ENCODE assay signal across 11 cellular contexts in genomic region chr5:10789021-10789420, GRCh38. TPM values are rescaled to one million over a fixed set of nuclear protein-coding genes. Genes with fewer than 3 reads are reported as not detected.
DNase-seq lines count a peak whose midpoint lies in the region; ATAC-seq, FAIRE-seq and TF ChIP-seq lines count a peak whose summit lies in the region.
"Had no signal": no experiment of that assay in that cellular context is flagged by ENCODE, and none has a peak within 500 bp of the region (broad histone marks: within the 10 kb centered on the region; RNA-seq: fewer than 3 reads in every experiment).

No MANE protein-coding gene starts in this region.

- peak overlapping the region; percentile 34 for H3K27ac ChIP-seq in brain microvascular endothelial cell
- H3K27ac ChIP-seq in mesendoderm (ENCODE audit: low read depth, low read length), result no peak overlapping the region
- H3K27ac ChIP-seq in vagina, result peak overlapping the region; percentile 43
- H3K27ac ChIP-seq: SJCRH30 had no signal

- no peak for TF ChIP-seq CTCF in brain microvascular endothelial cell (IDR thresholded peaks at IDR 0.05; ENCODE audit: low read depth, low read length, missing control alignments)
- no peak for TF ChIP-seq CTCF in vagina (IDR thresholded peaks at IDR 0.05)

- H3K79me1 ChIP-seq in mesendoderm (ENCODE audit: low read length), result no peaks in the 10 kb centered on the region

- in situ Hi-C loops in brain microvascular endothelial cell (cut with HindIII; ENCODE audit: low pct_ligation_motif_present, low sequenced_read_pairs), result no loop called here

- H3K4me1 ChIP-seq in mesendoderm (ENCODE audit: control insufficient read depth, low read depth, low read length), result peaks cover 2% of the 10 kb centered on the region
- H3K4me1 ChIP-seq in vagina, result no peaks in the 10 kb centered on the region
- H3K4me1 ChIP-seq: SJCRH30 had no signal

- no peak overlapping the region for H2BK5ac ChIP-seq in mesendoderm (ENCODE audit: low read length)

- DNase-seq in HTR-8/SVneo (ENCODE audit: insufficient read length, low spot score) (peak; percentile 62), brain microvascular endothelial cell (peak; percentile 92), mesendoderm (peak; percentile 24), vagina (ENCODE audit: extremely low spot score in 2 of 2) (no peak), COLO668 (lab: John Stamatoyannopoulos, UW; ENCODE audit: unreplicated experiment) (no peak)
- DNase-seq: activated CD4-positive, alpha-beta T cell treated with anti-CD3 and anti-CD28 coated beads for 48 hours; DMS79 treated with DMSO at 0.1 percent for 48 hours; SJCRH30; stimulated activated naive CD8-positive, alpha-beta T cell treated with anti-CD3 and anti-CD28 coated beads, Interleukin-15, amount 100 ng/mL, for 72 hours had no signal

- H3K9me3 ChIP-seq in vagina, result no peaks in the 10 kb centered on the region
- H3K9me3 ChIP-seq: SJCRH30 had no signal

- H3K56ac ChIP-seq in mesendoderm (ENCODE audit: low read length), result no peak overlapping the region

- H4K8ac ChIP-seq in mesendoderm (ENCODE audit: low read depth, low read length), result no peak overlapping the region

- H2AK5ac ChIP-seq in mesendoderm (ENCODE audit: low read length), result no peak overlapping the region

- no peak overlapping the region for H2BK15ac ChIP-seq in mesendoderm (replicated peaks; ENCODE audit: low read depth)

- no peak overlapping the region for H2BK120ac ChIP-seq in mesendoderm (ENCODE audit: low read depth, low read length)

- no peak overlapping the region for H3K18ac ChIP-seq in mesendoderm (ENCODE audit: low read length)

- no peaks in the 10 kb centered on the region for H3K36me3 ChIP-seq in brain microvascular endothelial cell (replicated peaks)
- no peaks in the 10 kb centered on the region for H3K36me3 ChIP-seq in mesendoderm (ENCODE audit: control insufficient read depth, insufficient read depth, low read length)
- H3K36me3 ChIP-seq in vagina, result no peaks in the 10 kb centered on the region
- H3K36me3 ChIP-seq: SJCRH30 had no signal

- H3K79me2 ChIP-seq in mesendoderm (ENCODE audit: control insufficient read depth, insufficient read depth, low read length), result no peaks in the 10 kb centered on the region

- WGBS in mesendoderm (ENCODE audit: extremely low coverage, insufficient coverage, low lambda C conversion rate), result no CpG with 5 or more reads among the region's 3 CpGs

- H4K5ac ChIP-seq in mesendoderm (ENCODE audit: low read length), result no peak overlapping the region

- peak; percentile 72 for FAIRE-seq in HTR-8/SVneo (lab: Jason Lieb, UNC)

- H3K4ac ChIP-seq in mesendoderm (ENCODE audit: low read depth, low read length), result no peak overlapping the region

- H3K27me3 ChIP-seq in brain microvascular endothelial cell (replicated peaks), result no peaks in the 10 kb centered on the region
- no peaks in the 10 kb centered on the region for H3K27me3 ChIP-seq in mesendoderm (ENCODE audit: insufficient read depth, low read length, poor library complexity)
- H3K27me3 ChIP-seq in vagina, result no peaks in the 10 kb centered on the region
- H3K27me3 ChIP-seq: SJCRH30 had no signal

- no peak overlapping the region for H3K23ac ChIP-seq in mesendoderm (ENCODE audit: low read length)

- no peak for TF ChIP-seq POLR2A in vagina (IDR thresholded peaks at IDR 0.05)

- H3K4me2 ChIP-seq in mesendoderm (ENCODE audit: low read length), result no peak overlapping the region

- H3K9ac ChIP-seq in mesendoderm (ENCODE audit: low read length), result no peak overlapping the region

- H3K4me3 ChIP-seq in brain microvascular endothelial cell (ENCODE audit: low read depth, low read length) (no peak overlapping the region), mesendoderm (ENCODE audit: low read length) (no peak overlapping the region), vagina (no peak overlapping the region)
- H3K4me3 ChIP-seq: SJCRH30 had no signal

- ATAC-seq in GM19463 (IDR thresholded peaks at IDR 0.05; ENCODE audit: unreplicated experiment) (no peak), GM21717 (IDR thresholded peaks at IDR 0.05; ENCODE audit: unreplicated experiment) (no peak)
- ATAC-seq: stimulated activated naive CD8-positive, alpha-beta T cell treated with anti-CD3 and anti-CD28 coated beads, Interleukin-15, amount 100 ng/mL, for 72 hours had no signal

- intact Hi-C loops in vagina (cut with DNase I), result no loop called here

RNA-seq across cellular contexts. Expression of gene DAP, which starts 28.0 kb away (rescaled TPM):
- 41.4 TPM for polyA plus RNA-seq in mesendoderm (2013, experiment 1 of 2)
- 42.1 TPM for polyA plus RNA-seq in mesendoderm (2013, experiment 2 of 2)
- total RNA-seq in vagina, result 74.4 TPM

Comparison
In these comparisons a context has a peak if more than half of its experiments do, and no peak if none do; other contexts are left out.
1. DNase-seq: peak in HTR-8/SVneo (single experiment), brain microvascular endothelial cell (single experiment) and mesendoderm (single experiment); none in vagina (0 of 2) and COLO668 (single experiment).